7 cellular contexts compared by ENCODE assay signal in the genomic region with DNA sequence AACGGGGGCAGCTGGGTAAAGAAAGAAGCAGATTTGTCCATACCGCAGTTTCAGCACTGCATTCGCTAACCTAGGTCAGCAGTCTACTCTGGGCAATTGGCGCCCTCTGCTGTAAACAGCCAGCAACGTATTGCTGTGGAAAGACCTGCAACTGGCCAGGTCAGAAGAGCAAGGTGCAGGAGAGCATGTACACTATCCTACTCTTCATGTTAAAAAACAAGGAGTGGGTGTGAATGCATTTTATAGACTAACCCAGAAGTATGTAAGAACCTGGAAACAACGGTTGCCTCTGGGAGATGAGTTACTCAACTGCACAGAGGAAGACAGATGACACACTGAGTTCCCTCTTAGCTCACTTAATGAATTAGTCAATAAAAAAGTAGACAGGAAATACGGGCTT. TPM values are rescaled to one million over a fixed set of nuclear protein-coding genes. Genes with fewer than 3 reads are reported as not detected.
DNase-seq lines count a peak whose midpoint lies in the region; ATAC-seq, FAIRE-seq and TF ChIP-seq lines count a peak whose summit lies in the region.

No MANE protein-coding gene starts in this region.

- peaks cover 34% of the 10 kb centered on the region for H3K4me1 Mint-ChIP-seq in T-helper 2 cell treated with Interferon-gamma antibody and Interleukin-4, amounts not matched to agents 5 μg/mL and 100 μg/mL, for 36 hours (ENCODE audit: low read depth)

- DNase-seq in GM12892 (ENCODE audit: insufficient read length) (peak; percentile 38), NCI-H1048 (lab: John Stamatoyannopoulos, UW) (peak; percentile 20), ascending aorta (ENCODE audit: low spot score in 2 of 2) (no peak), hepatocyte (ENCODE audit: low spot score) (peak; percentile 78), spleen (peak; percentile 86)
- peak; percentile 59 for DNase-seq in T-helper 2 cell treated with Interferon-gamma antibody and Interleukin-4, amounts not matched to agents 5 μg/mL and 100 μg/mL, for 36 hours (ENCODE audit: low spot score)

- H4K20me1 ChIP-seq in hepatocyte (ENCODE audit: insufficient read depth, poor library complexity, severe bottlenecking): peaks cover 3% of the 10 kb centered on the region

- H3K9me3 ChIP-seq in ascending aorta (no peaks in the 10 kb centered on the region), hepatocyte (ENCODE audit: low read depth) (no peaks in the 10 kb centered on the region), spleen (no peaks in the 10 kb centered on the region)

- H3K27ac ChIP-seq in ascending aorta (no peak overlapping the region), hepatocyte (no peak overlapping the region), spleen (peak overlapping the region in 2 of 8 donors; percentile 7 to 23)

- TF ChIP-seq POLR2A in GM12892 (IDR thresholded peaks at IDR 0.05; ENCODE audit: low read depth, low read length): no peak
- TF ChIP-seq POLR2A in spleen (IDR thresholded peaks at IDR 0.05): no peak

- H3K27ac Mint-ChIP-seq in T-helper 2 cell treated with Interferon-gamma antibody and Interleukin-4, amounts not matched to agents 5 μg/mL and 100 μg/mL, for 36 hours: no peak overlapping the region

- H3K27me3 Mint-ChIP-seq in T-helper 2 cell treated with Interferon-gamma antibody and Interleukin-4, amounts not matched to agents 5 μg/mL and 100 μg/mL, for 36 hours (ENCODE audit: low read depth): no peaks in the 10 kb centered on the region

- peaks cover 40% of the 10 kb centered on the region for H3K79me2 ChIP-seq in hepatocyte

- no peak overlapping the region for H3K4me2 ChIP-seq in hepatocyte

- intact Hi-C loops in ascending aorta (cut with DNase I) (no loop called here), spleen (cut with DNase I; ENCODE audit: low total_unique reads) (no loop called here)

- H3K36me3 ChIP-seq in ascending aorta (peaks cover 25 to 53% of the 10 kb centered on the region in 2 donors), hepatocyte (replicated peaks; ENCODE audit: insufficient read depth, low read depth) (no peaks in the 10 kb centered on the region), spleen (peaks cover 0 to 64% (median 37%) of the 10 kb centered on the region in 6 donors)

- TF ChIP-seq CTCF in ascending aorta (IDR thresholded peaks at IDR 0.05) (peak; percentile 30 to 63 (median 57)), hepatocyte (IDR thresholded peaks at IDR 0.05; ENCODE audit: poor library complexity) (peak; percentile 63), spleen (IDR thresholded peaks at IDR 0.05 in 8 of 11, conservative IDR thresholded peaks at IDR 0.05 in 3 of 11) (peak; percentile 31 to 76 (median 57))

- peak; percentile 95 for ATAC-seq in HG02610 (IDR thresholded peaks at IDR 0.05; ENCODE audit: unreplicated experiment)

- WGBS in hepatocyte (ENCODE audit: low lambda C conversion rate, missing lambda C conversion rate): 41% methylated on average over 7 of the region's 7 CpGs
- 15 to 23% (median 20%) methylated on average over 7 of the region's 7 CpGs for WGBS in spleen, 5 donors

- peak overlapping the region; percentile 21 for H3K4me3 Mint-ChIP-seq in T-helper 2 cell treated with Interferon-gamma antibody and Interleukin-4, amounts not matched to agents 5 μg/mL and 100 μg/mL, for 36 hours

- H3K27me3 ChIP-seq in ascending aorta (no peaks in the 10 kb centered on the region), hepatocyte (no peaks in the 10 kb centered on the region), spleen (replicated peaks in 1 of 7) (no peaks in the 10 kb centered on the region)

- no peak overlapping the region for H3K4me3 ChIP-seq in ascending aorta
- H3K4me3 ChIP-seq in hepatocyte: no peak overlapping the region
- no peak overlapping the region for H3K4me3 ChIP-seq in spleen

- H3K4me1 ChIP-seq in ascending aorta (peaks cover under 1 to 12% of the 10 kb centered on the region in 2 donors), hepatocyte (ENCODE audit: insufficient read depth) (peaks cover 4% of the 10 kb centered on the region), spleen (peaks cover 14 to 58% (median 40%) of the 10 kb centered on the region in 6 donors)

- no peaks in the 10 kb centered on the region for H3K9me2 ChIP-seq in hepatocyte (replicated peaks; ENCODE audit: insufficient read depth)

- peaks cover 38% of the 10 kb centered on the region for H3K36me3 Mint-ChIP-seq in T-helper 2 cell treated with Interferon-gamma antibody and Interleukin-4, amounts not matched to agents 5 μg/mL and 100 μg/mL, for 36 hours (ENCODE audit: low read depth)

- peak; percentile 92 for FAIRE-seq in GM12892 (lab: Jason Lieb, UNC)

- H2AFZ ChIP-seq in hepatocyte: no peak overlapping the region

- H3K9me3 Mint-ChIP-seq in T-helper 2 cell treated with Interferon-gamma antibody and Interleukin-4, amounts not matched to agents 5 μg/mL and 100 μg/mL, for 36 hours: no peaks in the 10 kb centered on the region

RNA-seq across cellular contexts. Expression of a gene that starts 6.2 kb away (rescaled TPM):
- polyA plus RNA-seq in GM12892 (2012; ENCODE audit: missing spikeins): 60.3 TPM
- total RNA-seq in ascending aorta (30.1 TPM), hepatocyte (44.3 and 44.4 TPM in 2 replicates), spleen (10 to 100 TPM; 37.5 to 63.6 (median 45.8) TPM)
- polyA plus RNA-seq in hepatocyte (52.4 and 55.3 TPM in 2 replicates), spleen (10 to 100 TPM; 53.4 to 92.2 (median 82.7) TPM)

RNA-seq across cellular contexts. Expression of a gene that starts 44.2 kb away (rescaled TPM):
- polyA plus RNA-seq in GM12892 (2012; ENCODE audit: missing spikeins): 7.1 TPM
- 10.7 TPM for total RNA-seq in ascending aorta
- 11.8 and 14.6 TPM in 2 replicates for total RNA-seq in hepatocyte
- polyA plus RNA-seq in hepatocyte: 4.2 and 9.3 TPM in 2 replicates
- total RNA-seq in spleen: 10 to 100 TPM; 14.7 to 23.1 (median 18.0) TPM
- polyA plus RNA-seq in spleen: 10 to 100 TPM in 2 of 3 donors, 1 to 10 TPM in 1; 8.3 to 12.6 (median 11.2) TPM

RNA-seq across cellular contexts. Expression of a gene that starts 50.2 kb away (rescaled TPM):
- 2.2 TPM for polyA plus RNA-seq in GM12892 (2012; ENCODE audit: missing spikeins)
- total RNA-seq in ascending aorta (0.75 TPM), hepatocyte (3.7 and 4.5 TPM in 2 replicates), spleen (1 to 10 TPM; 4.0 to 8.3 (median 5.1) TPM)
- polyA plus RNA-seq in hepatocyte (2.1 and 2.2 TPM in 2 replicates), spleen (1 to 10 TPM; 1.5 to 1.9 (median 1.5) TPM)

Comparison
In these comparisons a context has a peak if more than half of its experiments do, and no peak if none do; other contexts are left out.
1. DNase-seq: peak in GM12892 (single experiment), NCI-H1048 (single experiment), T-helper 2 cell treated with Interferon-gamma antibody and Interleukin-4, amounts not matched to agents 5 μg/mL and 100 μg/mL, for 36 hours (single experiment), hepatocyte (single experiment) and spleen (single experiment); none in ascending aorta (0 of 2).
2. Peak in every context shown above with its lines, with median percentiles within 50 percentile points of each other: CTCF ChIP-seq.